ENCODE assay signal across 9 cellular contexts in genomic region chr12:26156201-26156871, GRCh38. TPM values are rescaled to one million over a fixed set of nuclear protein-coding genes. Genes with fewer than 3 reads are reported as not detected.
A peak's percentile ranks its signal among the peaks of the same experiment; 100 is the strongest.
DNase-seq lines count a peak whose midpoint lies in the region; ATAC-seq and TF ChIP-seq lines count a peak whose summit lies in the region.
"Had no signal": no experiment of that assay in that cellular context is flagged by ENCODE, and none has a peak within 500 bp of the region (broad histone marks: within the 10 kb centered on the region; RNA-seq: fewer than 3 reads in every experiment).

No MANE protein-coding gene starts in this region.

- H2BK15ac ChIP-seq in IMR-90 (ENCODE audit: low read depth, low read length) (0 out of 3 replicates have a peak overlapping the region, but pooled peaks have one; percentile 39), mesenchymal stem cell (ENCODE audit: low read depth, poor library complexity, severe bottlenecking) (no peak overlapping the region)

- H4K8ac ChIP-seq in IMR-90 (ENCODE audit: low read depth in 2 of 2, low read length in 2 of 2) (no peak overlapping the region), mesenchymal stem cell (ENCODE audit: low read length) (no peak overlapping the region)

- H2BK120ac ChIP-seq in IMR-90 (ENCODE audit: low read depth, low read length) = no peak overlapping the region
- no peak overlapping the region for H2BK120ac ChIP-seq in mesenchymal stem cell (ENCODE audit: low read depth, low read length)

- H3K14ac ChIP-seq in IMR-90 (replicated peaks; ENCODE audit: low read depth, low read length) (no peak overlapping the region), mesenchymal stem cell (ENCODE audit: low read length in 2 of 2) (no peak overlapping the region)

- H2BK5ac ChIP-seq in IMR-90 (ENCODE audit: low read depth, low read length, poor library complexity, severe bottlenecking) (no peak overlapping the region), mesenchymal stem cell (ENCODE audit: low read depth, low read length, poor library complexity, severe bottlenecking) (no peak overlapping the region)

- TF ChIP-seq POLR2A in IMR-90 (IDR thresholded peaks at IDR 0.05; ENCODE audit: low read depth, low read length) = no peak
- TF ChIP-seq POLR2A in erythroblast (IDR thresholded peaks at IDR 0.05; ENCODE audit: low read length) = no peak

- peaks cover 14% of the 10 kb centered on the region for H3K9me1 ChIP-seq in IMR-90 (ENCODE audit: insufficient read depth, low read length)

- no TSS peak for BruUV-seq in IMR-90 (replicated peaks; lab: Mats Ljungman, UMichigan)

- peaks cover 6% of the 10 kb centered on the region for H3K27me3 ChIP-seq in IMR-90 (ENCODE audit: control insufficient read depth, insufficient read depth, low read length)
- no peaks in the 10 kb centered on the region for H3K27me3 ChIP-seq in mesenchymal stem cell (ENCODE audit: control insufficient read depth in 1 of 2, insufficient read depth in 1 of 2, low read length in 2 of 2)

- H3K4me3 ChIP-seq in IMR-90 (ENCODE audit: insufficient read depth, low read depth, low read length) = no peak overlapping the region
- no peak overlapping the region for H3K4me3 ChIP-seq in mesenchymal stem cell (ENCODE audit: insufficient read depth in 1 of 2, low read depth in 1 of 2, low read length in 2 of 2)

- H3K27ac ChIP-seq in IMR-90 (ENCODE audit: insufficient read depth, low read length) (no peak overlapping the region), mesenchymal stem cell (ENCODE audit: low read length, poor library complexity, severe bottlenecking) (no peak overlapping the region)

- no peak overlapping the region for H3K23ac ChIP-seq in IMR-90 (ENCODE audit: low read depth, low read length)
- no peak overlapping the region for H3K23ac ChIP-seq in mesenchymal stem cell (ENCODE audit: low read length in 2 of 2)

- DNase-seq in IMR-90 = no peak
- DNase-seq in mesenchymal stem cell = no peak
- no peak for DNase-seq in erythroblast (lab: John Stamatoyannopoulos, UW)
- no peak for DNase-seq in pons (ENCODE audit: low spot score)
- no peak for DNase-seq in stimulated activated CD4-positive, alpha-beta T cell treated with anti-CD3 and anti-CD28 coated beads, Interleukin-2, amount 100 ng/mL, for 24 hours
- DNase-seq in medulla oblongata (ENCODE audit: extremely low spot score) = no peak
- DNase-seq: occipital lobe had no signal

- in situ Hi-C loops in IMR-90 (cut with MboI; ENCODE audit: low sequenced_read_pairs) = no loop called here

- intact Hi-C loops in IMR-90 (cut with micrococcal nuclease) = no loop called here

- H3K9ac ChIP-seq in IMR-90 (ENCODE audit: low read depth, low read length) (no peak overlapping the region), mesenchymal stem cell (ENCODE audit: low read length) (no peak overlapping the region)

- dilution Hi-C loops in IMR-90 (cut with HindIII; ENCODE audit: low sequenced_read_pairs, unreplicated experiment) = no loop called here

- ATAC-seq in GM18868 (IDR thresholded peaks at IDR 0.05; ENCODE audit: unreplicated experiment) = peak; percentile 86
- peak; percentile 89 for ATAC-seq in HG02571 (IDR thresholded peaks at IDR 0.05; ENCODE audit: unreplicated experiment)
- ATAC-seq in IMR-90 (ENCODE audit: low read depth) = no peak

- TF ChIP-seq CTCF in IMR-90 (conservative IDR thresholded peaks at IDR 0.05; ENCODE audit: low read depth, low read length) = no peak

- H3K79me1 ChIP-seq in IMR-90 (ENCODE audit: low read depth in 1 of 2, low read length in 2 of 2) (no peaks in the 10 kb centered on the region), mesenchymal stem cell (replicated peaks; ENCODE audit: low read length, poor library complexity, severe bottlenecking) (no peaks in the 10 kb centered on the region)

- no peak overlapping the region for H3K56ac ChIP-seq in IMR-90 (ENCODE audit: extremely low read depth, insufficient read depth, low read length)

- H2BK12ac ChIP-seq in mesenchymal stem cell (ENCODE audit: low read length in 2 of 2) = peak overlapping the region in 1 of 2 experiments; percentile 38

- no peaks in the 10 kb centered on the region for H3K36me3 ChIP-seq in IMR-90 (ENCODE audit: control insufficient read depth, insufficient read depth, low read length)
- no peaks in the 10 kb centered on the region for H3K36me3 ChIP-seq in mesenchymal stem cell (ENCODE audit: control insufficient read depth in 1 of 2, insufficient read depth in 2 of 2, low read depth in 1 of 2, low read length in 2 of 2)

- no peak overlapping the region for H3K18ac ChIP-seq in IMR-90 (ENCODE audit: low read depth, low read length)
- no peak overlapping the region for H3K18ac ChIP-seq in mesenchymal stem cell (ENCODE audit: low read depth in 1 of 2, low read length in 2 of 2)

- H2AK5ac ChIP-seq in IMR-90 (ENCODE audit: low read depth, low read length) (no peak overlapping the region), mesenchymal stem cell (ENCODE audit: low read length, severe bottlenecking) (peak overlapping the region; percentile 14)

- no peak overlapping the region for H2AK9ac ChIP-seq in IMR-90 (replicated peaks; ENCODE audit: low read depth, low read length, poor library complexity)

- H3K4me2 ChIP-seq in IMR-90 (ENCODE audit: low read depth, low read length) = no peak overlapping the region
- no peak overlapping the region for H3K4me2 ChIP-seq in mesenchymal stem cell (ENCODE audit: low read length, poor library complexity, severe bottlenecking)

- H4K20me1 ChIP-seq in IMR-90 (ENCODE audit: insufficient read depth, low read length) = no peaks in the 10 kb centered on the region

- no peaks in the 10 kb centered on the region; the same call in 1 of the 2 replicates for H3K9me3 ChIP-seq in IMR-90 (ENCODE audit: control insufficient read depth, insufficient read depth, low read length)
- H3K9me3 ChIP-seq in mesenchymal stem cell (ENCODE audit: control insufficient read depth, low read length) = no peaks in the 10 kb centered on the region

- 90% methylated on average over 8 of the region's 17 CpGs; no CpG with 5 or more reads in 1 of the 2 experiments for WGBS in IMR-90 (ENCODE audit: extremely low coverage in 2 of 2, insufficient read length in 1 of 2), 2 experiments
- 81% methylated on average over 17 of the region's 17 CpGs for WGBS in mesenchymal stem cell

- H3K4me1 ChIP-seq in IMR-90 (ENCODE audit: control insufficient read depth, insufficient read depth, low read length) (peaks cover 15% of the 10 kb centered on the region), mesenchymal stem cell (ENCODE audit: control insufficient read depth, insufficient read depth, low read depth, low read length) (peaks cover 2% of the 10 kb centered on the region)

- TF ChIP-seq RAD21 in IMR-90 (IDR thresholded peaks at IDR 0.05; ENCODE audit: low read length) = no peak

- H4K5ac ChIP-seq in IMR-90 (ENCODE audit: low read depth, low read length) = no peak overlapping the region

- H2AFZ ChIP-seq in IMR-90 (replicated peaks; ENCODE audit: low read length, poor library complexity) = no peak overlapping the region
- H2AFZ ChIP-seq in mesenchymal stem cell (ENCODE audit: low read depth, low read length) = no peak overlapping the region

- no peak overlapping the region for H2BK20ac ChIP-seq in IMR-90 (ENCODE audit: low read depth, low read length)

- CTCF ChIA-PET in IMR-90 (lab: Yijun Ruan, JAX) = interaction anchor here (0.6 kb wide), 1 partner anchor 1092 kb away, joined by 3 read pairs; no protein-coding TSS in a partner anchor

- POLR2A ChIA-PET in IMR-90 (lab: Charles Lee; ENCODE audit: unreplicated experiment) = interaction anchor here (0.6 kb wide), 1 partner anchor 147 kb away, joined by 5 read pairs; no protein-coding TSS in a partner anchor

- H4K91ac ChIP-seq in IMR-90 (ENCODE audit: insufficient read depth, low read depth, low read length) (no peak overlapping the region), mesenchymal stem cell (ENCODE audit: low read length) (no peak overlapping the region)

- H3K4ac ChIP-seq in IMR-90 (ENCODE audit: low read depth, low read length) (no peak overlapping the region), mesenchymal stem cell (ENCODE audit: low read depth in 1 of 2, low read length in 2 of 2) (no peak overlapping the region)

TF ChIP-seq in IMR-90, 13 proteins besides CTCF, POLR2A, EP300 and RAD21:
- TF ChIP-seq RCOR1 (IDR thresholded peaks at IDR 0.05; ENCODE audit: insufficient replicate concordance, low read length) (no peak), MAZ (IDR thresholded peaks at IDR 0.05; ENCODE audit: borderline replicate concordance, low read depth, low read length) (no peak), MAFK (IDR thresholded peaks at IDR 0.05; ENCODE audit: low read depth, low read length) (no peak), CEBPB (IDR thresholded peaks at IDR 0.05; ENCODE audit: low read depth, low read length) (no peak), USF2 (IDR thresholded peaks at IDR 0.05; ENCODE audit: low read depth, low read length) (no peak), BHLHE40 (IDR thresholded peaks at IDR 0.05; ENCODE audit: low read depth, low read length) (no peak), MXI1 (IDR thresholded peaks at IDR 0.05; ENCODE audit: borderline replicate concordance, low read depth, low read length) (no peak)
TF ChIP-seq in IMR-90: peak in this region for 0.

RNA-seq across cellular contexts. Expression of gene BHLHE41, which starts 31.5 kb away (rescaled TPM):
- 0.72 and 1.1 TPM in 2 replicates for total RNA-seq in IMR-90 (2012; rRNA removed)
- polyA plus RNA-seq in IMR-90 (2012; rRNA removed) = 3.8 and 5.2 TPM in 2 replicates
- 0.64 and 1.6 TPM in 2 replicates for polyA plus RNA-seq in IMR-90 (2012; cell fraction: cytosol; rRNA removed)
- 5.6 and 8.7 TPM in 2 replicates for polyA plus RNA-seq in IMR-90 (2012; cell fraction: nucleus; rRNA removed; ENCODE audit: low replicate concordance)
- 10.1 TPM for polyA plus RNA-seq in mesenchymal stem cell (2013, experiment 1 of 2)
- polyA plus RNA-seq in mesenchymal stem cell (2013, experiment 2 of 2) = 9.7 TPM

RNA-seq across cellular contexts. Expression of gene SSPN, which starts 39.0 kb away (rescaled TPM):
- 5.6 and 7.8 TPM in 2 replicates for total RNA-seq in IMR-90 (2012; rRNA removed)
- 3.5 and 4.1 TPM in 2 replicates for polyA plus RNA-seq in IMR-90 (2012; rRNA removed)
- 2.8 and 4.8 TPM in 2 replicates for polyA plus RNA-seq in IMR-90 (2012; cell fraction: cytosol; rRNA removed)
- 0.85 and 2.2 TPM in 2 replicates for polyA plus RNA-seq in IMR-90 (2012; cell fraction: nucleus; rRNA removed; ENCODE audit: low replicate concordance)
- 8.3 TPM for polyA plus RNA-seq in mesenchymal stem cell (2013, experiment 1 of 2)
- polyA plus RNA-seq in mesenchymal stem cell (2013, experiment 2 of 2) = 7.6 TPM
